8 cellular contexts compared by ENCODE assay signal in genomic region chr13:76887070-76887563, GRCh38. TPM values are rescaled to one million over a fixed set of nuclear protein-coding genes. Genes with fewer than 3 reads are reported as not detected.
DNase-seq lines count a peak whose midpoint lies in the region; ATAC-seq and TF ChIP-seq lines count a peak whose summit lies in the region.

No MANE protein-coding gene starts in this region.

- TF ChIP-seq CTCF in GM23338 (conservative IDR thresholded peaks at IDR 0.05; ENCODE audit: low read depth in 2 of 2) = no peak

- H3K36me3 Mint-ChIP-seq in GM23338 (ENCODE audit: low read depth) = no peaks in the 10 kb centered on the region
- H3K36me3 Mint-ChIP-seq in activated CD4-positive, alpha-beta memory T cell treated with anti-CD3 and anti-CD28 coated beads, Interleukin-2, amount 10 ng/mL, durations not matched to agents 7 days and 5 days (ENCODE audit: low read depth) = peaks cover 4% of the 10 kb centered on the region

- H3K27me3 ChIP-seq in GM23338 (ENCODE audit: insufficient read depth) (peaks cover 67% of the 10 kb centered on the region), rectal smooth muscle tissue (ENCODE audit: control insufficient read depth, insufficient read depth, low read length) (no peaks in the 10 kb centered on the region)

- ATAC-seq in GM23338 (peak; percentile 13), GM18907 (IDR thresholded peaks at IDR 0.05; ENCODE audit: unreplicated experiment) (no peak), GM18520 (IDR thresholded peaks at IDR 0.05; ENCODE audit: unreplicated experiment) (no peak)

- H3K4me3 Mint-ChIP-seq in GM23338 = peak overlapping the region; percentile 84
- H3K4me3 Mint-ChIP-seq in activated CD4-positive, alpha-beta memory T cell treated with anti-CD3 and anti-CD28 coated beads, Interleukin-2, amount 10 ng/mL, durations not matched to agents 7 days and 5 days = peak overlapping the region; percentile 75

- CTCF ChIA-PET in activated CD4-positive, alpha-beta memory T cell treated with anti-CD3 and anti-CD28 coated beads, Interleukin-2, amount 10 ng/mL, durations not matched to agents 7 days and 5 days (lab: Charles Lee) = interaction anchor here (1.0 to 2.4 kb wide), 2 partner anchors 11 to 17 kb away, joined by 3 to 13 read pairs; no protein-coding TSS in a partner anchor

- peaks cover 16% of the 10 kb centered on the region for H3K4me1 Mint-ChIP-seq in GM23338
- H3K4me1 Mint-ChIP-seq in activated CD4-positive, alpha-beta memory T cell treated with anti-CD3 and anti-CD28 coated beads, Interleukin-2, amount 10 ng/mL, durations not matched to agents 7 days and 5 days = peaks cover 29% of the 10 kb centered on the region

- DNase-seq in GM23338 (ENCODE audit: low spot score) = peak; percentile 46
- no peak for DNase-seq in activated CD4-positive, alpha-beta memory T cell treated with anti-CD3 and anti-CD28 coated beads, Interleukin-2, amount 10 ng/mL, durations not matched to agents 7 days and 5 days
- DNase-seq in cardiac septum (ENCODE audit: low spot score) = peak; percentile 60
- no peak for DNase-seq in inferior parietal cortex (ENCODE audit: extremely low spot score)
- DNase-seq in Kasumi-1 (lab: John Stamatoyannopoulos, UW) = no peak

- H4K20me1 ChIP-seq in GM23338 (replicated peaks; ENCODE audit: insufficient read depth) = peaks cover 5% of the 10 kb centered on the region; the same call in 1 of the 2 replicates

- peaks cover 11% of the 10 kb centered on the region; the same call in 1 of the 2 replicates for H3F3A ChIP-seq in GM23338 (replicated peaks; ENCODE audit: low read depth)

- H3K36me3 ChIP-seq in GM23338 (ENCODE audit: insufficient read depth) = no peaks in the 10 kb centered on the region
- H3K36me3 ChIP-seq in rectal smooth muscle tissue (ENCODE audit: control insufficient read depth, insufficient read depth, low read length) = no peaks in the 10 kb centered on the region

- H3K4me3 ChIP-seq in GM23338 (peak overlapping the region; percentile 82), rectal smooth muscle tissue (ENCODE audit: low read length) (peak overlapping the region; percentile 65)

- H3K9me3 Mint-ChIP-seq in GM23338 = no peaks in the 10 kb centered on the region; the same call in 2 of the 3 replicates
- H3K9me3 Mint-ChIP-seq in activated CD4-positive, alpha-beta memory T cell treated with anti-CD3 and anti-CD28 coated beads, Interleukin-2, amount 10 ng/mL, durations not matched to agents 7 days and 5 days = no peaks in the 10 kb centered on the region

- no peak overlapping the region for H3K27ac Mint-ChIP-seq in GM23338
- no peak overlapping the region for H3K27ac Mint-ChIP-seq in activated CD4-positive, alpha-beta memory T cell treated with anti-CD3 and anti-CD28 coated beads, Interleukin-2, amount 10 ng/mL, durations not matched to agents 7 days and 5 days

- peak overlapping the region; percentile 99 for H2AFZ ChIP-seq in GM23338

- no peaks in the 10 kb centered on the region for H3K9me2 ChIP-seq in GM23338 (ENCODE audit: insufficient read depth)

- H3K4me1 ChIP-seq in GM23338 (ENCODE audit: insufficient read depth) (peaks cover 17% of the 10 kb centered on the region), rectal smooth muscle tissue (ENCODE audit: control insufficient read depth, insufficient read depth, low read length) (peaks cover 3% of the 10 kb centered on the region)

- H3K9ac ChIP-seq in rectal smooth muscle tissue (ENCODE audit: low read length) = no peak overlapping the region

- peak overlapping the region; percentile 87 for H3K4me2 ChIP-seq in GM23338

- peaks cover 32% of the 10 kb centered on the region for H3K27me3 Mint-ChIP-seq in GM23338 (ENCODE audit: insufficient read depth, low read depth, poor library complexity)
- peaks cover 40% of the 10 kb centered on the region for H3K27me3 Mint-ChIP-seq in activated CD4-positive, alpha-beta memory T cell treated with anti-CD3 and anti-CD28 coated beads, Interleukin-2, amount 10 ng/mL, durations not matched to agents 7 days and 5 days

- no peak overlapping the region for H3K27ac ChIP-seq in GM23338 (ENCODE audit: low read depth)
- H3K27ac ChIP-seq in rectal smooth muscle tissue (ENCODE audit: low read depth, low read length) = peak overlapping the region; percentile 86

- no peaks in the 10 kb centered on the region for H3K79me2 ChIP-seq in GM23338 (replicated peaks; ENCODE audit: insufficient read depth)

- intact Hi-C loops in cardiac septum (cut with DNase I) = loop anchor here (2.0 to 5.0 kb wide), 2 partner anchors 54 to 65 kb away; no protein-coding TSS in a partner anchor

- POLR2A ChIA-PET in activated CD4-positive, alpha-beta memory T cell treated with anti-CD3 and anti-CD28 coated beads, Interleukin-2, amount 10 ng/mL, durations not matched to agents 7 days and 5 days (lab: Charles Lee) = interaction anchor here (1.0 to 4.9 kb wide), 5 partner anchors 8 to 442 kb away, joined by 3 to 46 read pairs (median 8); partner anchors contain the start of genes CLN5 and MYCBP2

TF ChIP-seq in GM23338, 12 proteins besides CTCF, POLR2A, EP300 and RAD21 (continues in another document):
- no peak for TF ChIP-seq ZNF114 (CRISPR knock-in tag; IDR thresholded peaks at IDR 0.05)
- TF ChIP-seq STAT1 (IDR thresholded peaks at IDR 0.05; ENCODE audit: unreplicated experiment) = no peak
- no peak for TF ChIP-seq CREB1 (CRISPR knock-in tag; IDR thresholded peaks at IDR 0.05; ENCODE audit: low read depth)
- no peak for TF ChIP-seq EZH2 (IDR thresholded peaks at IDR 0.05; ENCODE audit: low read depth, unreplicated experiment)
- no peak for TF ChIP-seq EZH2phosphoT487 (IDR thresholded peaks at IDR 0.05; ENCODE audit: unreplicated experiment)
- no peak for TF ChIP-seq JUNB (IDR thresholded peaks at IDR 0.05; ENCODE audit: unreplicated experiment)
- no peak for TF ChIP-seq ETS1 (IDR thresholded peaks at IDR 0.05)
- no peak for TF ChIP-seq REST (IDR thresholded peaks at IDR 0.05; ENCODE audit: unreplicated experiment)
- TF ChIP-seq POLR2AphosphoS5 (IDR thresholded peaks at IDR 0.05; ENCODE audit: low read depth) = no peak
- no peak for TF ChIP-seq NANOG (IDR thresholded peaks at IDR 0.05; ENCODE audit: borderline replicate concordance)

RNA-seq across cellular contexts. Expression of gene KCTD12, which starts 0.9 kb away (rescaled TPM):
- 10.1 and 12.0 TPM in 2 replicates for total RNA-seq in GM23338 (2014; rRNA removed; shearing (Covaris generic))
- 2.9 and 3.3 TPM in 2 replicates for polyA plus RNA-seq in GM23338 (2016; fragmentation: Nextera tagmentation; extraction: Ambion mirVana)
- total RNA-seq in activated CD4-positive, alpha-beta memory T cell treated with anti-CD3 and anti-CD28 coated beads, Interleukin-2, amount 10 ng/mL, durations not matched to agents 7 days and 5 days = 1 to 10 TPM; 7.1 to 7.3 TPM
- 34.9 TPM for total RNA-seq in cardiac septum

Comparison
In these comparisons a context has a peak if more than half of its experiments do, and no peak if none do; other contexts are left out.
1. DNase-seq: peak in GM23338 (single experiment) and cardiac septum (single experiment); none in activated CD4-positive, alpha-beta memory T cell treated with anti-CD3 and anti-CD28 coated beads, Interleukin-2, amount 10 ng/mL, durations not matched to agents 7 days and 5 days (single experiment), inferior parietal cortex (single experiment) and Kasumi-1 (0 of 2).